Comparison of ENCODE assay signal across 12 cellular contexts in the genomic region with DNA sequence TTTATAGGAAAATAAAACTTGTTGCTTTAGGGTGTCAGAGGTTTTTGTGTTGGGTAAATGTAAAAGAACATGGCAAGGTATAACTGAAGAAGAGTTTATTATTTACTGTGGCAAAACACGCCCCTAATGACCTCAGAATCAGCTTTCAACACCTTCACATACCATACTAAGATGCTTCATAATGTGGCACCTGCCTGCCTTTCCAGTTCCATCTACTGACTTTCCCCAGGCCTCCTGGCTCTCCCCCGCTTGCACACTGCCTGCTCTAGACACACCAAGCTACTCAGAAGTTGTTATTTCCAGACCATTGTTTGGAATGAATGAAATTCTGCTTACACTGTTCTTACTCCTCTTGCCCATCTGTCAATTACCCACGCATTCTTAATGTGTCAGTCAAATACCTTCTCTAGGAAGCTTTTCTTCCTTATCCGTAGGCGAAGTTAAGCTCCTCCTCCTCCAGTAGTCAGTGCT. TPM values are rescaled to one million over a fixed set of nuclear protein-coding genes. Genes with fewer than 3 reads are reported as not detected.
A peak's percentile ranks its signal among the peaks of the same experiment; 100 is the strongest.
DNase-seq lines count a peak whose midpoint lies in the region; ATAC-seq and TF ChIP-seq lines count a peak whose summit lies in the region.
"Had no signal": no experiment of that assay in that cellular context is flagged by ENCODE, and none has a peak within 500 bp of the region (broad histone marks: within the 10 kb centered on the region; RNA-seq: fewer than 3 reads in every experiment).

No MANE protein-coding gene starts in this region.

- H3K4me3 Mint-ChIP-seq in endothelial cell (ENCODE audit: unreplicated experiment) = peak overlapping the region; percentile 10

- peaks cover 3% of the 10 kb centered on the region for H4K20me1 ChIP-seq in osteoblast (ENCODE audit: insufficient read depth, low read length)

- no peaks in the 10 kb centered on the region for H3K27me3 ChIP-seq in osteoblast (ENCODE audit: insufficient read depth, low read length)

- H3K27me3 Mint-ChIP-seq in endothelial cell (ENCODE audit: unreplicated experiment) = peaks cover 5% of the 10 kb centered on the region

- no peak overlapping the region for H3K4me3 ChIP-seq in osteoblast (ENCODE audit: insufficient read depth, low read length)
- H3K4me3 ChIP-seq in mucosa of descending colon = no peak overlapping the region

- no peak overlapping the region for H2AFZ ChIP-seq in osteoblast (ENCODE audit: low read length)

- DNase-seq in DMS53 (lab: John Stamatoyannopoulos, UW) (peak; percentile 10), DMS53 treated with DMSO at 0.1 percent for 48 hours (lab: John Stamatoyannopoulos, UW; ENCODE audit: unreplicated experiment) (no peak), NCI-H226 (peak; percentile 75), endothelial cell (ENCODE audit: low spot score) (no peak), osteoblast (ENCODE audit: insufficient read length, low spot score, missing footprints) (peak; percentile 66), mucosa of descending colon (no peak), Kasumi-1 (lab: John Stamatoyannopoulos, UW) (no peak)
- DNase-seq: NCI-H1436 treated with DMSO at 0.1 percent for 48 hours had no signal

- H3K4me1 ChIP-seq in osteoblast (ENCODE audit: insufficient read depth, low read length) (peaks cover 16% of the 10 kb centered on the region), mucosa of descending colon (ENCODE audit: low read depth) (peaks cover 6% of the 10 kb centered on the region)

- intact Hi-C loops in mucosa of descending colon (cut with DNase I, micrococcal nuclease) = no loop called here

- H3K27ac ChIP-seq in osteoblast (ENCODE audit: low read depth, low read length) = no peak overlapping the region
- H3K27ac ChIP-seq: cardiac muscle cell, neutrophil had no signal

- H3K36me3 ChIP-seq in osteoblast (ENCODE audit: insufficient read depth, low read length) (no peaks in the 10 kb centered on the region), mucosa of descending colon (ENCODE audit: low read depth) (no peaks in the 10 kb centered on the region)
- H3K36me3 ChIP-seq: cardiac muscle cell, neutrophil had no signal

- no peaks in the 10 kb centered on the region for H3K79me2 ChIP-seq in osteoblast (ENCODE audit: insufficient read depth, low read length)

- no peaks in the 10 kb centered on the region for H3K9me3 Mint-ChIP-seq in endothelial cell (ENCODE audit: unreplicated experiment)
- H3K9me3 Mint-ChIP-seq: stimulated activated memory B cell treated with anti-CD40 and anti-IgM and Interleukin-4, amounts not matched to agents 10 μg/mL and 1 μg/mL and 100 μg/mL, for 72 hours had no signal

- H3K9me3 ChIP-seq in osteoblast (ENCODE audit: low read depth, low read length) = no peaks in the 10 kb centered on the region
- no peaks in the 10 kb centered on the region for H3K9me3 ChIP-seq in mucosa of descending colon
- H3K9me3 ChIP-seq: neutrophil had no signal

- TF ChIP-seq CTCF in endothelial cell (IDR thresholded peaks at IDR 0.05; ENCODE audit: unreplicated experiment) = no peak
- no peak for TF ChIP-seq CTCF in osteoblast (IDR thresholded peaks at IDR 0.05; ENCODE audit: extremely low read depth, low read depth, low read length)
- no peak for TF ChIP-seq CTCF in mucosa of descending colon (IDR thresholded peaks at IDR 0.05)

- no peak for ATAC-seq in mucosa of descending colon
- no peak for ATAC-seq in GM19452 (IDR thresholded peaks at IDR 0.05; ENCODE audit: unreplicated experiment)
- ATAC-seq: stimulated activated memory B cell treated with anti-CD40 and anti-IgM and Interleukin-4, amounts not matched to agents 10 μg/mL and 1 μg/mL and 100 μg/mL, for 72 hours had no signal

- H3K4me1 Mint-ChIP-seq in endothelial cell (ENCODE audit: unreplicated experiment) = peaks cover 10% of the 10 kb centered on the region

- no peaks in the 10 kb centered on the region for H3K36me3 Mint-ChIP-seq in endothelial cell (ENCODE audit: low read depth, unreplicated experiment)
- H3K36me3 Mint-ChIP-seq: stimulated activated memory B cell treated with anti-CD40 and anti-IgM and Interleukin-4, amounts not matched to agents 10 μg/mL and 1 μg/mL and 100 μg/mL, for 72 hours had no signal

- peak overlapping the region; percentile 92 for H3K4me2 ChIP-seq in osteoblast (ENCODE audit: insufficient read depth, low read length)

- no peak overlapping the region for H3K27ac Mint-ChIP-seq in endothelial cell (ENCODE audit: unreplicated experiment)
- H3K27ac Mint-ChIP-seq: stimulated activated memory B cell treated with anti-CD40 and anti-IgM and Interleukin-4, amounts not matched to agents 10 μg/mL and 1 μg/mL and 100 μg/mL, for 72 hours had no signal

RNA-seq across cellular contexts. Expression of gene TIAM2, which starts 1.8 kb away (rescaled TPM):
- total RNA-seq in endothelial cell (ENCODE audit: unreplicated experiment) = 21.1 TPM
- 25.3 and 31.8 TPM in 2 replicates for total RNA-seq in osteoblast
- total RNA-seq in mucosa of descending colon = 10 to 100 TPM in 1 of 3 donors, 1 to 10 TPM in 2; 4.2 to 12.2 (median 9.8) TPM

Comparison
In these comparisons a context has a peak if more than half of its experiments do, and no peak if none do; other contexts are left out.
1. DNase-seq: peak in DMS53 (single experiment), NCI-H226 (single experiment) and osteoblast (single experiment); none in DMS53 treated with DMSO at 0.1 percent for 48 hours (single experiment), endothelial cell (single experiment), mucosa of descending colon (0 of 3) and Kasumi-1 (0 of 2).